In genomic region chr13:49585220-49586157, GRCh38 we compare ENCODE assay signal across 8 cellular contexts. TPM values are rescaled to one million over a fixed set of nuclear protein-coding genes. Genes with fewer than 3 reads are reported as not detected.
DNase-seq lines count a peak whose midpoint lies in the region; ATAC-seq and TF ChIP-seq lines count a peak whose summit lies in the region.

TSS of gene RCBTB1 (minus strand) at chr13:49585558. CDS start at chr13:49567279, 18,279 bp downstream.

- dilution Hi-C loops in mammary epithelial cell (cut with HindIII; ENCODE audit: low sequenced_read_pairs): no loop called here

- peaks cover 47% of the 10 kb centered on the region for H3K4me1 ChIP-seq in mammary epithelial cell (ENCODE audit: insufficient read depth, low read length)

- no peaks in the 10 kb centered on the region for H4K20me1 ChIP-seq in mammary epithelial cell (ENCODE audit: insufficient read depth, low read length)

- H3K27ac ChIP-seq in VCaP (peak within 1 kb of the TSS; percentile 90), mammary epithelial cell (ENCODE audit: insufficient read depth, low read depth, low read length) (peak within 1 kb of the TSS; percentile 77), skin epidermis (peak within 1 kb of the TSS; percentile 39 to 89 (median 80))

- no peaks in the 10 kb centered on the region for H3K9me3 ChIP-seq in mammary epithelial cell (replicated peaks; ENCODE audit: insufficient read depth, low read length)

- in situ Hi-C loops in mammary epithelial cell (cut with MboI; ENCODE audit: low sequenced_read_pairs in 2 of 2): no loop called here

- H3K9ac ChIP-seq in mammary epithelial cell (ENCODE audit: insufficient read depth, low read length): peak within 1 kb of the TSS; percentile 81

- peak within 1 kb of the TSS; percentile 98 for H3K4me2 ChIP-seq in mammary epithelial cell (ENCODE audit: insufficient read depth, low read depth, low read length)

- H3K4me3 ChIP-seq in mammary epithelial cell (replicated peaks in 1 of 3; ENCODE audit: insufficient read depth in 1 of 3, low read depth in 2 of 3, low read length in 3 of 3) (peak within 1 kb of the TSS; percentile 71 to 82 (median 81)), skin epidermis (peak within 1 kb of the TSS; percentile 57 to 94 (median 71))

- no peak for TF ChIP-seq CTCF in VCaP (conservative IDR thresholded peaks at IDR 0.05)
- no peak for TF ChIP-seq CTCF in mammary epithelial cell (conservative IDR thresholded peaks at IDR 0.05 in 1 of 2, IDR thresholded peaks at IDR 0.05 in 1 of 2; ENCODE audit: extremely low read depth in 1 of 2, insufficient read depth in 1 of 2, low read depth in 1 of 2, low read length in 2 of 2)

- DNase-seq in NCI-H2081 (lab: John Stamatoyannopoulos, UW) (peak; percentile 45 to 62), NCI-H2081 treated with DMSO at 0.1 percent for 48 hours (lab: John Stamatoyannopoulos, UW) (no peak), NCI-H2029 (lab: John Stamatoyannopoulos, UW) (peak; percentile 16), mammary epithelial cell (peak; percentile 74), iPS-NIHi11 (ENCODE audit: low spot score) (peak; percentile 99)

- CTCF ChIA-PET in mammary epithelial cell (lab: Charles Lee; ENCODE audit: low non-redundant PET): no interaction called here

- no TSS peak for BruUV-seq in mammary epithelial cell (replicated peaks; lab: Mats Ljungman, UMichigan)

- H3K36me3 ChIP-seq in mammary epithelial cell (ENCODE audit: insufficient read depth, low read length): no peaks in the 10 kb centered on the region

- peak; percentile 85 for ATAC-seq in HG02840 (IDR thresholded peaks at IDR 0.05; ENCODE audit: low FRiP score, unreplicated experiment)

- H3K27me3 ChIP-seq in mammary epithelial cell (ENCODE audit: insufficient read depth, low read length): no peaks in the 10 kb centered on the region

- intact Hi-C loops in mammary epithelial cell (cut with micrococcal nuclease): loop anchor here (1.0 to 2.0 kb wide), 2 partner anchors 15 to 271 kb away; no protein-coding TSS in a partner anchor

- H3K79me2 ChIP-seq in mammary epithelial cell (ENCODE audit: insufficient read depth, low read length): peaks cover 46% of the 10 kb centered on the region

- WGBS in mammary epithelial cell (ENCODE audit: low coverage, missing lambda C conversion rate): under 1% methylated on average over 17 of the region's 87 CpGs

- H2AFZ ChIP-seq in mammary epithelial cell (ENCODE audit: low read depth, low read length): peak within 1 kb of the TSS; percentile 95

RNA-seq across cellular contexts. Expression of gene RCBTB1, which starts in this region (rescaled TPM):
- total RNA-seq in mammary epithelial cell: 10 to 100 TPM; 29.9 to 87.5 TPM
- polyA plus RNA-seq in mammary epithelial cell: 13.9 TPM
- 19.2 TPM for polyA minus RNA-seq in mammary epithelial cell
